In genomic region chr2:191443446-191443845, GRCh38 we compare ENCODE assay signal across 28 cellular contexts.
"Had no signal": no experiment of that assay in that cellular context is flagged by ENCODE, and none has a peak within 500 bp of the region (broad histone marks: within the 10 kb centered on the region; RNA-seq: fewer than 3 reads in every experiment).

No MANE protein-coding gene starts in this region.

- H3K4me1 ChIP-seq: adrenal gland had no signal

- H3K9me3 ChIP-seq: adrenal gland, body of pancreas, esophagus muscularis mucosa had no signal

- DNase-seq: activated CD4-positive, alpha-beta memory T cell treated with anti-CD3 and anti-CD28 coated beads for 36 hours; activated CD4-positive, alpha-beta T cell treated with anti-CD3 and anti-CD28 coated beads for 36 hours; activated CD4-positive, alpha-beta T cell treated with anti-CD3 and anti-CD28 coated beads, Interleukin-2, amount 10 ng/mL, durations not matched to agents 24 days and 14 days; activated CD4-positive, CD25-positive, alpha-beta regulatory T cell; activated CD4-positive, CD25-positive, alpha-beta regulatory T cell treated with anti-CD3 and anti-CD28 coated beads, Interleukin-2, amount 50 U/mL, for 72 hours; activated CD8-positive, alpha-beta memory T cell treated with anti-CD3 and anti-CD28 coated beads, Interleukin-2, amount 10 ng/mL, durations not matched to agents 7 days and 5 days; activated CD8-positive, alpha-beta memory T cell treated with anti-CD3 and anti-CD28 coated beads, Interleukin-2, amount 50 U/mL, for 4 hours; activated CD8-positive, alpha-beta T cell treated with anti-CD3 and anti-CD28 coated beads, Interleukin-2, amount 10 ng/mL, durations not matched to agents 7 days and 5 days; activated effector memory CD4-positive, alpha-beta T cell treated with anti-CD3 and anti-CD28 coated beads, Interleukin-2, amount 50 U/mL, for 16 hours; activated naive CD4-positive, alpha-beta T cell treated with anti-CD3 and anti-CD28 coated beads for 36 hours; activated naive CD8-positive, alpha-beta T cell treated with anti-CD3 and anti-CD28 coated beads for 36 hours; activated naive CD8-positive, alpha-beta T cell treated with anti-CD3 and anti-CD28 coated beads, Interleukin-2, amount 50 U/mL, for 24 hours; activated T-cell treated with anti-CD3 and anti-CD28 coated beads, Interleukin-2, amount 50 U/mL, for 1 hour; activated T-cell treated with anti-CD3 and anti-CD28 coated beads, Interleukin-2, amount 50 U/mL, for 48 hours; adrenal gland; amygdala; aorta; body of pancreas; caudate nucleus; cortex of kidney; dermis blood vessel endothelial cell; effector CD4-positive, alpha-beta T cell; effector memory CD8-positive, alpha-beta T cell; erythroblast; foreskin fibroblast; head of caudate nucleus; T-helper 2 cell had no signal

- H3K36me3 ChIP-seq: adrenal gland, esophagus muscularis mucosa had no signal

- H3K4me3 ChIP-seq: adrenal gland, body of pancreas, esophagus muscularis mucosa had no signal

- H3K27me3 ChIP-seq: adrenal gland, body of pancreas, esophagus muscularis mucosa had no signal

- ATAC-seq: activated CD4-positive, alpha-beta T cell treated with anti-CD3 and anti-CD28 coated beads for 36 hours; activated CD8-positive, alpha-beta memory T cell treated with anti-CD3 and anti-CD28 coated beads, Interleukin-2, amount 10 ng/mL, durations not matched to agents 7 days and 5 days; activated CD8-positive, alpha-beta T cell treated with anti-CD3 and anti-CD28 coated beads, Interleukin-2, amount 10 ng/mL, durations not matched to agents 7 days and 5 days; activated naive CD8-positive, alpha-beta T cell treated with anti-CD3 and anti-CD28 coated beads, Interleukin-2, amount 50 U/mL, for 24 hours; body of pancreas; effector memory CD8-positive, alpha-beta T cell had no signal

- H3K27ac ChIP-seq: adrenal gland, esophagus muscularis mucosa had no signal
